Comparison of ENCODE assay signal across 19 cellular contexts in genomic region chr2:134135793-134136192, GRCh38.
"Had no signal": no experiment of that assay in that cellular context is flagged by ENCODE, and none has a peak within 500 bp of the region (broad histone marks: within the 10 kb centered on the region; RNA-seq: fewer than 3 reads in every experiment).

No MANE protein-coding gene starts in this region.

- H3K9me3 ChIP-seq: SK-N-SH, suprapubic skin had no signal

- H3K27me3 ChIP-seq: dorsolateral prefrontal cortex, foreskin keratinocyte, suprapubic skin had no signal

- ATAC-seq: activated naive CD4-positive, alpha-beta T cell treated with anti-CD3 and anti-CD28 coated beads, Interleukin-2, amount 50 U/mL, for 72 hours; activated T-cell treated with anti-CD3 and anti-CD28 coated beads, Interleukin-2, amount 50 U/mL, for 4 hours; foreskin keratinocyte; left lobe of liver had no signal

- H3K4me3 Mint-ChIP-seq: activated CD4-positive, alpha-beta memory T cell treated with anti-CD3 and anti-CD28 coated beads, Interleukin-2, amount 10 ng/mL, durations not matched to agents 7 days and 5 days; activated T-cell treated with anti-CD3 and anti-CD28 coated beads, Interleukin-2, amount 50 U/mL, for 4 hours; endodermal cell had no signal

- H3K27me3 Mint-ChIP-seq: activated CD4-positive, alpha-beta memory T cell treated with anti-CD3 and anti-CD28 coated beads, Interleukin-2, amount 10 ng/mL, durations not matched to agents 7 days and 5 days; progenitor cell of endocrine pancreas had no signal

- H3K36me3 ChIP-seq: suprapubic skin had no signal

- H3K4me3 ChIP-seq: dorsolateral prefrontal cortex, suprapubic skin had no signal

- DNase-seq: activated CD4-positive, alpha-beta memory T cell treated with anti-CD3 and anti-CD28 coated beads, Interleukin-2, amount 10 ng/mL, durations not matched to agents 7 days and 5 days; activated CD4-positive, alpha-beta T cell treated with anti-CD3 and anti-CD28 coated beads for 48 hours; activated CD4-positive, CD25-positive, alpha-beta regulatory T cell; activated effector memory CD4-positive, alpha-beta T cell treated with anti-CD3 and anti-CD28 coated beads, Interleukin-2, amount 50 U/mL, for 16 hours; activated T-cell treated with anti-CD3 and anti-CD28 coated beads, Interleukin-2, amount 50 U/mL, for 4 hours; dorsolateral prefrontal cortex; endodermal cell; foreskin keratinocyte; hippocampal formation; mammary epithelial cell; midbrain; SK-N-SH; stimulated activated CD4-positive, alpha-beta T cell treated with anti-CD3 and anti-CD28 coated beads, Interleukin-2, amount 100 ng/mL, for 24 hours; stimulated activated naive CD4-positive, alpha-beta T cell treated with Interleukin-2 at 50 U/mL for 16 hours; T-helper 9 cell had no signal

- H3K27ac ChIP-seq: foreskin keratinocyte, suprapubic skin had no signal

- H3K27ac Mint-ChIP-seq: activated naive CD4-positive, alpha-beta T cell treated with anti-CD3 and anti-CD28 coated beads, Interleukin-2, amount 50 U/mL, for 72 hours; endodermal cell had no signal

- H3K9ac ChIP-seq: SK-N-SH had no signal

- H3K4me2 ChIP-seq: SK-N-SH had no signal

- H3K9me3 Mint-ChIP-seq: activated CD4-positive, alpha-beta memory T cell treated with anti-CD3 and anti-CD28 coated beads, Interleukin-2, amount 10 ng/mL, durations not matched to agents 7 days and 5 days; activated naive CD4-positive, alpha-beta T cell treated with anti-CD3 and anti-CD28 coated beads, Interleukin-2, amount 50 U/mL, for 72 hours; activated T-cell treated with anti-CD3 and anti-CD28 coated beads, Interleukin-2, amount 50 U/mL, for 4 hours had no signal
